Comparison of ENCODE assay signal across 8 cellular contexts in the genomic region with DNA sequence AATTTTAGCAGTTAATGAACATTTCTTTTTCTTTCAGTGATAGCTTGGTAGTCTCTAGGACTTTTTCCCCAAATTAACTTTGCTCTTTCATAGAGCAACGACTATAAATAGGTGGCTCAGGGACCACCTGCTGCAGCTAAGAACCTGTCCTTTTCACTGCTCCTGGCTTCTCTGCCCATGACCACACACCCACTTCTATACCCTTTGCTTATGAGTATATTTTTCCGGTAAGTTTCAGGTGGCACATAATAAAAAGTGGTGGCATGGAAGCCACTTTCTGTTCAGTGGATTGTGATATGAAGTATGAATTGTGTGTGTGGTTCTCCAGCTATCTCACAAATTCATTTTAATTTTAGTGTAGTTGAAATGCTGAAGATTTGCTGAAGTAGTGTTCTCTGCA. TPM values are rescaled to one million over a fixed set of nuclear protein-coding genes. Genes with fewer than 3 reads are reported as not detected.
DNase-seq lines count a peak whose midpoint lies in the region; ATAC-seq and TF ChIP-seq lines count a peak whose summit lies in the region.

No MANE protein-coding gene starts in this region.

- no peaks in the 10 kb centered on the region; the same call in 1 of the 2 replicates for H3K27me3 Mint-ChIP-seq in HFFc6 (ENCODE audit: insufficient read depth)
- H3K27me3 Mint-ChIP-seq in activated naive CD8-positive, alpha-beta T cell treated with anti-CD3 and anti-CD28 coated beads, Interleukin-2, amount 10 ng/mL, durations not matched to agents 7 days and 5 days = peaks cover 6% of the 10 kb centered on the region

- peaks cover 24% of the 10 kb centered on the region for H3K36me3 ChIP-seq in muscle layer of colon (ENCODE audit: insufficient read depth, low read length)

- H3K27me3 ChIP-seq in AG04450 (ENCODE audit: control insufficient read depth, insufficient read depth, low read length) (no peaks in the 10 kb centered on the region), muscle layer of colon (ENCODE audit: control insufficient read depth in 1 of 2, insufficient read depth in 2 of 2, low read length in 2 of 2) (no peaks in the 10 kb centered on the region)

- H3K4me3 ChIP-seq in AG04450 (ENCODE audit: low read depth, low read length) (peak overlapping the region; percentile 89), muscle layer of colon (ENCODE audit: low read depth in 1 of 2, low read length in 2 of 2) (peak overlapping the region; percentile 22 to 90)

- no peak for DNase-seq in AG04450 (ENCODE audit: low read depth, low spot score)
- no peak for DNase-seq in HFFc6
- DNase-seq in activated naive CD8-positive, alpha-beta T cell treated with anti-CD3 and anti-CD28 coated beads, Interleukin-2, amount 10 ng/mL, durations not matched to agents 7 days and 5 days = no peak
- no peak for DNase-seq in AML-193 (lab: John Stamatoyannopoulos, UW)
- no peak for DNase-seq in stimulated activated CD4-positive, alpha-beta T cell treated with anti-CD3 and anti-CD28 coated beads, Interleukin-4, amount 100 ng/mL, for 1 hour
- DNase-seq in left lobe of liver (ENCODE audit: low spot score) = no peak

- peak overlapping the region; percentile 61 for H3K27ac Mint-ChIP-seq in HFFc6
- peak overlapping the region; percentile 98 for H3K27ac Mint-ChIP-seq in activated naive CD8-positive, alpha-beta T cell treated with anti-CD3 and anti-CD28 coated beads, Interleukin-2, amount 10 ng/mL, durations not matched to agents 7 days and 5 days

- POLR2A ChIA-PET in AG04450 (lab: Yijun Ruan, JAX) = no interaction called here
- POLR2A ChIA-PET in activated naive CD8-positive, alpha-beta T cell treated with anti-CD3 and anti-CD28 coated beads, Interleukin-2, amount 10 ng/mL, durations not matched to agents 7 days and 5 days (lab: Charles Lee) = no interaction called here

- H3K4me3 Mint-ChIP-seq in HFFc6 = peak overlapping the region; percentile 95
- H3K4me3 Mint-ChIP-seq in activated naive CD8-positive, alpha-beta T cell treated with anti-CD3 and anti-CD28 coated beads, Interleukin-2, amount 10 ng/mL, durations not matched to agents 7 days and 5 days = peak overlapping the region; percentile 94

- H3K4me1 Mint-ChIP-seq in HFFc6 (ENCODE audit: low read depth) = peaks cover 24% of the 10 kb centered on the region
- H3K4me1 Mint-ChIP-seq in activated naive CD8-positive, alpha-beta T cell treated with anti-CD3 and anti-CD28 coated beads, Interleukin-2, amount 10 ng/mL, durations not matched to agents 7 days and 5 days = peaks cover 10% of the 10 kb centered on the region

- H3K9ac ChIP-seq in muscle layer of colon (ENCODE audit: low read length) = peak overlapping the region; percentile 52

- H3K27ac ChIP-seq in AG04450 (ENCODE audit: low read depth, low read length) = no peak overlapping the region
- H3K27ac ChIP-seq in muscle layer of colon (ENCODE audit: low read depth, low read length) = no peak overlapping the region

- ATAC-seq in activated naive CD8-positive, alpha-beta T cell treated with anti-CD3 and anti-CD28 coated beads, Interleukin-2, amount 10 ng/mL, durations not matched to agents 7 days and 5 days (ENCODE audit: low read depth) = no peak
- no peak for ATAC-seq in GM18867 (IDR thresholded peaks at IDR 0.05; ENCODE audit: unreplicated experiment)
- ATAC-seq in left lobe of liver = no peak

- TF ChIP-seq CTCF in AG04450 (IDR thresholded peaks at IDR 0.05; ENCODE audit: low read depth, low read length) = no peak
- TF ChIP-seq CTCF in HFFc6 (IDR thresholded peaks at IDR 0.05) = no peak

- H3K4me1 ChIP-seq in muscle layer of colon (ENCODE audit: insufficient read depth, low read length) = peaks cover 11% of the 10 kb centered on the region

- H3K9me3 ChIP-seq in AG04450 (ENCODE audit: control insufficient read depth, insufficient read depth, low read length) (no peaks in the 10 kb centered on the region), muscle layer of colon (ENCODE audit: low read length) (no peaks in the 10 kb centered on the region)

- H3K9me3 Mint-ChIP-seq in HFFc6 = no peaks in the 10 kb centered on the region
- no peaks in the 10 kb centered on the region for H3K9me3 Mint-ChIP-seq in activated naive CD8-positive, alpha-beta T cell treated with anti-CD3 and anti-CD28 coated beads, Interleukin-2, amount 10 ng/mL, durations not matched to agents 7 days and 5 days

- CTCF ChIA-PET in AG04450 (lab: Charles Lee) = interaction anchor here (0.9 to 2.4 kb wide), 6 partner anchors 35 to 160 kb away, joined by 3 to 10 read pairs (median 4); no protein-coding TSS in a partner anchor

- peaks cover 10% of the 10 kb centered on the region for H3K36me3 Mint-ChIP-seq in HFFc6 (ENCODE audit: low read depth)
- peaks cover 14% of the 10 kb centered on the region for H3K36me3 Mint-ChIP-seq in activated naive CD8-positive, alpha-beta T cell treated with anti-CD3 and anti-CD28 coated beads, Interleukin-2, amount 10 ng/mL, durations not matched to agents 7 days and 5 days

RNA-seq across cellular contexts. Expression of a gene that starts 1.2 kb away (rescaled TPM):
- polyA plus RNA-seq in AG04450 (2011; rRNA removed) = 9.8 and 14.5 TPM in 2 replicates
- polyA minus RNA-seq in AG04450 (2011; rRNA and poly(A)+ RNA removed) = 6.3 and 10.1 TPM in 2 replicates
- 10 to 100 TPM in 5 of 6 experiments, 1 to 10 TPM in 1; 9.8 to 15.0 (median 12.7) TPM for total RNA-seq in HFFc6 (2021; fragmentation: NEBNext Ultra II Directional; extraction: Animal tissue kit (Norgen Biotek cat#: 25700))
- total RNA-seq in activated naive CD8-positive, alpha-beta T cell treated with anti-CD3 and anti-CD28 coated beads, Interleukin-2, amount 10 ng/mL, durations not matched to agents 7 days and 5 days = 10 to 100 TPM; 20.4 to 23.3 TPM
- 5.4 TPM for total RNA-seq in left lobe of liver

RNA-seq across cellular contexts. Expression of a gene that starts 36.7 kb away (rescaled TPM):
- 47.6 and 52.0 TPM in 2 replicates for polyA plus RNA-seq in AG04450 (2011; rRNA removed)
- 87.6 and 120 TPM in 2 replicates for polyA minus RNA-seq in AG04450 (2011; rRNA and poly(A)+ RNA removed)
- total RNA-seq in HFFc6 (2021; fragmentation: NEBNext Ultra II Directional; extraction: Animal tissue kit (Norgen Biotek cat#: 25700)) = 100 to 1,000 TPM in 2 of 6 experiments, 10 to 100 TPM in 4; 85.0 to 112 (median 95.9) TPM
- total RNA-seq in activated naive CD8-positive, alpha-beta T cell treated with anti-CD3 and anti-CD28 coated beads, Interleukin-2, amount 10 ng/mL, durations not matched to agents 7 days and 5 days = not detected
- total RNA-seq in left lobe of liver = 34.6 TPM

Comparison
In these comparisons a context has a peak if more than half of its experiments do, and no peak if none do; other contexts are left out.
1. RNA of a gene that starts 36.7 kb away (total RNA-seq): 85.0 to 112 TPM in HFFc6 and 34.6 TPM in left lobe of liver (single experiment); not detected in activated naive CD8-positive, alpha-beta T cell treated with anti-CD3 and anti-CD28 coated beads, Interleukin-2, amount 10 ng/mL, durations not matched to agents 7 days and 5 days; every median in the first group is over 10 times any median in the second.